8 cellular contexts compared by ENCODE assay signal in the genomic region with DNA sequence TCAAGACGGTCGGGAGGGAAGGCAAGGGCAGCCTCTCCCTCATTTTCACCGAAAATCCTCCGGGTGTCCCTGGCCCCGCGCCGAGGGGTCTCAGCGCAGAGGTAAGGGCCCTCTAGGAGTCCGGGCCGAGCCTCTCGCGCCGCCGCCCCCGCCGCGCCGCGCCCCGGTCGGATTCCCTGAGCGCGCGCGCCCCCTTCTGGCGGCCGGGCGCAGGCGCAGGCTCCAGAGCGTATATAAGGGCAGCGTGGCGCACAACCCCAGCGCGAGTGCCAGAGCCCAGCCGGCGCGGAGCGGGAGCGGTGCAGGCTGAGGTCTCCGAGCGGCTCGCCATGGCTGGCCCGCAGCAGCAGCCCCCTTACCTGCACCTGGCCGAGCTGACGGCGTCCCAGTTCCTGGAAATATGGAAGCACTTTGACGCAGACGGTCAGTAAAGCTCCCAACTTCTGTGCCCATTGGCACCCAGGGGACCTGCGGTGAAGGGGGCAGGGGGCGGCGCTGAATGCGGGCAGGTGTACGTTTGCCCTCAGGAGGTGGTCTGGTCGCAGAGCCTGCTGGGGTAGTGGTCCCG. TPM values are rescaled to one million over a fixed set of nuclear protein-coding genes. Genes with fewer than 3 reads are reported as not detected.
A peak's percentile ranks its signal among the peaks of the same experiment; 100 is the strongest.
DNase-seq lines count a peak whose midpoint lies in the region; ATAC-seq, FAIRE-seq and TF ChIP-seq lines count a peak whose summit lies in the region.

A gene with protein sequence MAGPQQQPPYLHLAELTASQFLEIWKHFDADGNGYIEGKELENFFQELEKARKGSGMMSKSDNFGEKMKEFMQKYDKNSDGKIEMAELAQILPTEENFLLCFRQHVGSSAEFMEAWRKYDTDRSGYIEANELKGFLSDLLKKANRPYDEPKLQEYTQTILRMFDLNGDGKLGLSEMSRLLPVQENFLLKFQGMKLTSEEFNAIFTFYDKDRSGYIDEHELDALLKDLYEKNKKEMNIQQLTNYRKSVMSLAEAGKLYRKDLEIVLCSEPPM (plus strand): TSS at position 260 of the 568 bp plus-strand sequence. CDS start 70 bp downstream, at position 330.

- no peak within 1 kb of the TSS for H3K27ac ChIP-seq in 22Rv1

- H3K4me3 ChIP-seq in endocrine pancreas (ENCODE audit: control insufficient read depth, insufficient read depth, low read length) (no peak within 1 kb of the TSS), mucosa of descending colon (no peak within 1 kb of the TSS)

- H3K27me3 ChIP-seq in endocrine pancreas (ENCODE audit: control insufficient read depth, insufficient read depth, low read length), result no peaks in the 10 kb centered on the region

- H3K4me1 ChIP-seq in endocrine pancreas (ENCODE audit: control insufficient read depth, insufficient read depth, low read length) (no peaks in the 10 kb centered on the region), mucosa of descending colon (ENCODE audit: low read depth) (peaks cover 7% of the 10 kb centered on the region)

- ATAC-seq in HG02970 (IDR thresholded peaks at IDR 0.05; ENCODE audit: low FRiP score, unreplicated experiment) (peak; percentile 68), mucosa of descending colon (peak; percentile 95)

- DNase-seq in GM12892 (ENCODE audit: insufficient read length) (peak; percentile 86), NCI-H2227 (lab: John Stamatoyannopoulos, UW; ENCODE audit: unreplicated experiment) (peak; percentile 77), mucosa of descending colon (peak; percentile 60 to 82 (median 75))
- peak; percentile 23 to 63 (median 47) for DNase-seq in activated CD8-positive, alpha-beta memory T cell treated with anti-CD3 and anti-CD28 coated beads for 48 hours (ENCODE audit: low read depth in 2 of 3, low spot score in 2 of 3)
- DNase-seq in stimulated activated CD8-positive, alpha-beta memory T cell treated with anti-CD3 and anti-CD28 coated beads, Interleukin-4, amount 100 ng/mL, for 24 hours (ENCODE audit: low read depth), result peak; percentile 48

- peak within 1 kb of the TSS; percentile 31 for H3K9ac ChIP-seq in endocrine pancreas (ENCODE audit: control insufficient read depth, insufficient read depth, low read length)

- peak; percentile 62 for FAIRE-seq in GM12892 (lab: Jason Lieb, UNC)

- TF ChIP-seq CTCF in 22Rv1 (IDR thresholded peaks at IDR 0.05) (peak; percentile 98), mucosa of descending colon (IDR thresholded peaks at IDR 0.05) (peak; percentile 94)

- no peak for TF ChIP-seq POLR2A in GM12892 (IDR thresholded peaks at IDR 0.05; ENCODE audit: low read depth, low read length)

- intact Hi-C loops in mucosa of descending colon (cut with DNase I, micrococcal nuclease), result no loop called here

- no peaks in the 10 kb centered on the region for H3K9me3 ChIP-seq in endocrine pancreas (ENCODE audit: control insufficient read depth, low read length)
- no peaks in the 10 kb centered on the region for H3K9me3 ChIP-seq in mucosa of descending colon

- no peaks in the 10 kb centered on the region for H3K36me3 ChIP-seq in endocrine pancreas (ENCODE audit: control insufficient read depth, insufficient read depth, low read length)
- no peaks in the 10 kb centered on the region for H3K36me3 ChIP-seq in mucosa of descending colon (ENCODE audit: low read depth)

RNA-seq across cellular contexts. Expression of the gene that starts here (rescaled TPM):
- polyA plus RNA-seq in GM12892 (2012; ENCODE audit: missing spikeins), result not detected
- total RNA-seq in mucosa of descending colon, result 1 to 10 TPM; 1.2 to 9.5 (median 4.2) TPM
